ENCODE assay signal across 25 cellular contexts in genomic region chr12:38332814-38333213, GRCh38.
"Had no signal": no experiment of that assay in that cellular context is flagged by ENCODE, and none has a peak within 500 bp of the region (broad histone marks: within the 10 kb centered on the region; RNA-seq: fewer than 3 reads in every experiment).

No MANE protein-coding gene starts in this region.

- DNase-seq: colonic mucosa; cortex of kidney; effector CD8-positive, alpha-beta T cell; effector memory CD8-positive, alpha-beta T cell; endodermal cell; erythroblast; esophagus squamous epithelium; foreskin fibroblast; foreskin melanocyte; gastrocnemius medialis; glutamatergic neuron; head of caudate nucleus; heart right ventricle; hypothalamus; immature natural killer cell; islet precursor cell; kidney; kidney glomerular epithelial cell; left colon; left ventricle myocardium superior; lower lobe of right lung; mesenchymal stem cell; mucosa of descending colon; naive B cell had no signal

- FAIRE-seq: endometrium, kidney had no signal
